In genomic region chr20:54254596-54254995, GRCh38 we compare ENCODE assay signal across 1 cellular context.
TF ChIP-seq lines count a peak whose summit lies in the region.

No MANE protein-coding gene starts in this region.

TF ChIP-seq in SK-N-SH treated with all-trans-retinoic acid at 6 μM for 48 hours, 23 proteins besides CTCF, POLR2A, EP300 and RAD21 (continued from another document):
- no peak for TF ChIP-seq PATZ1 (CRISPR knock-in tag; IDR thresholded peaks at IDR 0.05; ENCODE audit: borderline replicate concordance)
- TF ChIP-seq TSHZ2 (CRISPR knock-in tag; IDR thresholded peaks at IDR 0.05) = no peak
- TF ChIP-seq PPARA (CRISPR knock-in tag; IDR thresholded peaks at IDR 0.05; ENCODE audit: borderline replicate concordance) = no peak
- TF ChIP-seq ZNF565 (CRISPR knock-in tag; conservative IDR thresholded peaks at IDR 0.05; ENCODE audit: low read depth) = no peak
- no peak for TF ChIP-seq RARB (CRISPR knock-in tag; IDR thresholded peaks at IDR 0.05)
- no peak for TF ChIP-seq SNAI2 (CRISPR knock-in tag; IDR thresholded peaks at IDR 0.05)
- TF ChIP-seq POU6F1 (CRISPR knock-in tag; IDR thresholded peaks at IDR 0.05; ENCODE audit: borderline replicate concordance, low read depth) = no peak
- TF ChIP-seq CSDC2 (CRISPR knock-in tag; IDR thresholded peaks at IDR 0.05) = no peak
- no peak for TF ChIP-seq ESRRG (CRISPR knock-in tag; IDR thresholded peaks at IDR 0.05)
- TF ChIP-seq CREB5 (CRISPR knock-in tag; IDR thresholded peaks at IDR 0.05; ENCODE audit: low read depth) = no peak
- no peak for TF ChIP-seq ZFP30 (CRISPR knock-in tag; IDR thresholded peaks at IDR 0.05)
- TF ChIP-seq ZC3H10 (CRISPR knock-in tag; IDR thresholded peaks at IDR 0.05) = no peak
- no peak for TF ChIP-seq ARNTL (CRISPR knock-in tag; IDR thresholded peaks at IDR 0.05; ENCODE audit: borderline replicate concordance, low read depth)
- no peak for TF ChIP-seq OSR1 (CRISPR knock-in tag; IDR thresholded peaks at IDR 0.05)
